8 cellular contexts compared by ENCODE assay signal in genomic region chr11:77547863-77548551, GRCh38. TPM values are rescaled to one million over a fixed set of nuclear protein-coding genes. Genes with fewer than 3 reads are reported as not detected.
A peak's percentile ranks its signal among the peaks of the same experiment; 100 is the strongest.
DNase-seq lines count a peak whose midpoint lies in the region; ATAC-seq and TF ChIP-seq lines count a peak whose summit lies in the region.

No MANE protein-coding gene starts in this region.

- H3K27ac Mint-ChIP-seq in endodermal cell (peak overlapping the region; percentile 24), memory B cell (no peak overlapping the region)

- H3K27ac ChIP-seq in A673 (ENCODE audit: low read depth, low read length, poor library complexity, severe bottlenecking) (no peak overlapping the region), endodermal cell (ENCODE audit: low read depth, low read length) (no peak overlapping the region), uterus (peak overlapping the region in 1 of 2 donors; percentile 51)

- no peaks in the 10 kb centered on the region for H3K4me1 ChIP-seq in A673 (ENCODE audit: insufficient read depth, low read length, poor library complexity, severe bottlenecking)
- no peaks in the 10 kb centered on the region for H3K4me1 ChIP-seq in endodermal cell (ENCODE audit: control insufficient read depth, insufficient read depth, low read length)
- no peaks in the 10 kb centered on the region for H3K4me1 ChIP-seq in uterus

- H3K36me3 ChIP-seq in A673 (ENCODE audit: insufficient read depth, low read length, poor library complexity, severe bottlenecking) (no peaks in the 10 kb centered on the region), endodermal cell (ENCODE audit: control insufficient read depth, insufficient read depth, low read length) (no peaks in the 10 kb centered on the region), uterus (no peaks in the 10 kb centered on the region)

- no peak overlapping the region for H3K9ac ChIP-seq in endodermal cell (ENCODE audit: extremely low read depth, low read length, poor library complexity, severe bottlenecking)

- H3K9me3 ChIP-seq in A673 (ENCODE audit: low read depth, low read length, poor library complexity, severe bottlenecking) (no peaks in the 10 kb centered on the region), endodermal cell (ENCODE audit: control insufficient read depth, low read length) (no peaks in the 10 kb centered on the region), uterus (no peaks in the 10 kb centered on the region)

- no peak for TF ChIP-seq POLR2A in uterus (IDR thresholded peaks at IDR 0.05)

- DNase-seq in A673 (ENCODE audit: low spot score) (peak; percentile 77), GM10248 (ENCODE audit: extremely low spot score) (peak; percentile 62), NCI-H1436 treated with DMSO at 0.1 percent for 48 hours (lab: John Stamatoyannopoulos, UW) (peak; percentile 30), SKM-1 (lab: John Stamatoyannopoulos, UW; ENCODE audit: unreplicated experiment) (peak; percentile 67), endodermal cell (peak; percentile 83), memory B cell (ENCODE audit: low spot score in 2 of 2) (peak; percentile 23 to 32), uterus (peak in 1 of 2 donors; percentile 41), islet precursor cell (no peak)

- H3K9me3 Mint-ChIP-seq in endodermal cell (no peaks in the 10 kb centered on the region), memory B cell (peaks cover 6% of the 10 kb centered on the region)

- H3K4me3 Mint-ChIP-seq in endodermal cell (no peak overlapping the region), memory B cell (no peak overlapping the region)

- TF ChIP-seq CTCF in A673 (conservative IDR thresholded peaks at IDR 0.05; ENCODE audit: low read depth, low read length) (peak; percentile 79), GM10248 (IDR thresholded peaks at IDR 0.05; ENCODE audit: control extremely low read depth, extremely low read depth, low read depth, missing control alignments) (peak; percentile 58), endodermal cell (conservative IDR thresholded peaks at IDR 0.05) (peak; percentile 83), uterus (IDR thresholded peaks at IDR 0.05) (peak; percentile 65 to 79 (median 74))

- POLR2A ChIA-PET in A673 (lab: Charles Lee; ENCODE audit: low non-redundant PET): no interaction called here
- POLR2A ChIA-PET in GM10248 (lab: Yijun Ruan, JAX): no interaction called here

- CTCF ChIA-PET in A673 (lab: Charles Lee): interaction anchor here (0.5 to 3.0 kb wide), 10 partner anchors 38 to 498 kb away, joined by 3 to 15 read pairs (median 3); partner anchors contain the start of gene MYO7A
- CTCF ChIA-PET in GM10248 (lab: Yijun Ruan, JAX): interaction anchor here (0.6 to 3.4 kb wide), 42 partner anchors 9 to 457 kb away, joined by 3 to 41 read pairs (median 4); partner anchors contain the start of genes AQP11 and MYO7A

- H3K36me3 Mint-ChIP-seq in endodermal cell (ENCODE audit: low read depth) (no peaks in the 10 kb centered on the region), memory B cell (no peaks in the 10 kb centered on the region)

- H3K27me3 ChIP-seq in A673 (replicated peaks; ENCODE audit: insufficient read depth, low read depth, low read length, poor library complexity) (no peaks in the 10 kb centered on the region), endodermal cell (ENCODE audit: control insufficient read depth, insufficient read depth, low read length, poor library complexity, severe bottlenecking) (no peaks in the 10 kb centered on the region), uterus (no peaks in the 10 kb centered on the region)

- intact Hi-C loops in A673 (cut with micrococcal nuclease; ENCODE audit: unreplicated experiment): loop anchor here (1.0 to 2.0 kb wide), 2 partner anchors 353 to 421 kb away; no protein-coding TSS in a partner anchor
- intact Hi-C loops in uterus (cut with DNase I; ENCODE audit: low total_unique reads): no loop called here

- ATAC-seq in memory B cell (ENCODE audit: low read depth): peak; percentile 42

- WGBS in endodermal cell (ENCODE audit: insufficient coverage in 1 of 2, insufficient read length in 1 of 2), 2 experiments: 20 to 30% methylated on average over 1 to 9 of the region's 9 CpGs

- H3K27me3 Mint-ChIP-seq in endodermal cell (ENCODE audit: insufficient read depth) (no peaks in the 10 kb centered on the region), memory B cell (no peaks in the 10 kb centered on the region)

- H3K4me1 Mint-ChIP-seq in endodermal cell: peaks cover 7% of the 10 kb centered on the region
- H3K4me1 Mint-ChIP-seq in memory B cell: peaks cover 6% of the 10 kb centered on the region

- H3K4me3 ChIP-seq in A673 (ENCODE audit: low read depth, low read length, poor library complexity, severe bottlenecking) (no peak overlapping the region), endodermal cell (ENCODE audit: low read length) (no peak overlapping the region), uterus (no peak overlapping the region)

- BruUV-seq in A673 (replicated peaks; lab: Mats Ljungman, UMichigan): no TSS peak

RNA-seq across cellular contexts. Expression of gene AQP11, which starts 41.7 kb away (rescaled TPM):
- 0.39 and 1.0 TPM in 2 replicates for total RNA-seq in A673 (2021)
- 1 to 10 TPM; 1.7 to 2.6 TPM for total RNA-seq in endodermal cell
- polyA plus RNA-seq in endodermal cell (2013, experiment 1 of 2): 1.6 TPM
- polyA plus RNA-seq in endodermal cell (2013, experiment 2 of 2): 0.99 TPM
- total RNA-seq in uterus: 1 to 10 TPM in 2 of 4 donors, under 1 TPM in 1, not detected in 1; 0.73 to 6.9 (median 1.9) TPM
